Comparison of ENCODE assay signal across 32 cellular contexts in the genomic region with DNA sequence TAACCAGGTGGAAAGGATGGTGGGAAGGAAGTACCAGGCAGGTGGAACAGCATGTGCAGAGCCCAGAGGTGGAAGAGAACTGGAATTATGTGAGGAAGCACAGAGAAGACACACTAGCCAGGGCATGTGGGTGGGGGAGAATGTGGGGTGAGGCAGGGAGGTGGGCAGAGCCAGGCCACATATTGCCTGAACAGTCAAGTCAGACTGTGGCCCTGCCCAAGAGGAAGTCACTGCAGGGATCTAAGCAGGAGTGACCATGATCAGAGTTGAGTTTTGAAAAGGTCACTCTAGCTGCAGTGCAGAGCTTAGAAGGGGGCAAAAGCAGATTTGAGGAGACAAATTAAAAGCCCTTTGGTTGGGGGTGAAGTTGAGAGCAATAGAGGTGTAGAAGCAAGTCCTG.
"Had no signal": no experiment of that assay in that cellular context is flagged by ENCODE, and none has a peak within 500 bp of the region (broad histone marks: within the 10 kb centered on the region; RNA-seq: fewer than 3 reads in every experiment).

No MANE protein-coding gene starts in this region.

- DNase-seq: activated B cell treated with CpG ODN at 0.5 μM for 24 hours; activated CD4-positive, alpha-beta T cell treated with anti-CD3 and anti-CD28 coated beads, Interleukin-2, amount 50 U/mL, for 1 hour; activated CD8-positive, alpha-beta T cell treated with anti-CD3 and anti-CD28 coated beads for 36 hours; activated gamma-delta T cell treated with Interleukin-2 at 50 U/mL for 16 hours; activated naive CD4-positive, alpha-beta T cell treated with anti-CD3 and anti-CD28 coated beads, Interleukin-2, amount 50 U/mL, for 16 hours; activated naive CD8-positive, alpha-beta T cell treated with anti-CD3 and anti-CD28 coated beads, Interleukin-2, amount 50 U/mL, for 24 hours; activated T-cell treated with anti-CD3 and anti-CD28 coated beads, Interleukin-2, amount 50 U/mL, for 4 hours; amygdala; caudate nucleus; cortex of kidney; effector memory CD8-positive, alpha-beta T cell; erythroblast; head of caudate nucleus; hippocampal formation; left cardiac atrium; midbrain; naive thymus-derived CD8-positive, alpha-beta T cell; occipital lobe; psoas muscle; sigmoid colon; small intestine; stimulated activated CD4-positive, alpha-beta T cell treated with anti-CD3 and anti-CD28 coated beads, Interleukin-1b, Interleukin-23, amount 100 ng/mL, for 48 hours; stimulated activated CD4-positive, alpha-beta T cell treated with anti-CD3 and anti-CD28 coated beads, Interleukin-4, amount 100 ng/mL, for 4 hours; stimulated activated CD8-positive, alpha-beta memory T cell treated with anti-CD3 and anti-CD28 coated beads, Interleukin-4, amount 100 ng/mL, for 48 hours; T-helper 17 cell; tibial artery had no signal

- H3K27ac ChIP-seq: gastroesophageal sphincter, parathyroid adenoma, psoas muscle, sigmoid colon, suprapubic skin, tibial artery had no signal

- H3K9me3 ChIP-seq: gastroesophageal sphincter, psoas muscle, sigmoid colon, suprapubic skin, tibial artery had no signal

- ATAC-seq: activated CD8-positive, alpha-beta T cell treated with anti-CD3 and anti-CD28 coated beads for 36 hours; activated naive CD8-positive, alpha-beta T cell treated with anti-CD3 and anti-CD28 coated beads, Interleukin-2, amount 50 U/mL, for 24 hours; activated T-cell treated with anti-CD3 and anti-CD28 coated beads, Interleukin-2, amount 50 U/mL, for 4 hours; activated T-helper 17 cell treated with anti-CD3 and anti-CD28 coated beads, Interleukin-2, amount 50 U/mL, for 72 hours; effector memory CD8-positive, alpha-beta T cell; gastroesophageal sphincter; left cardiac atrium; naive thymus-derived CD8-positive, alpha-beta T cell; psoas muscle; stimulated activated memory B cell treated with anti-CD40 and anti-IgM and Interleukin-4, amounts not matched to agents 10 μg/mL and 1 μg/mL and 100 μg/mL, for 72 hours; T-helper 17 cell had no signal

- H3K36me3 ChIP-seq: gastroesophageal sphincter, sigmoid colon, suprapubic skin, tibial artery had no signal

- H3K4me3 ChIP-seq: gastroesophageal sphincter, psoas muscle, sigmoid colon, suprapubic skin, tibial artery had no signal

- FAIRE-seq: keratinocyte, small intestine had no signal

- H3K27me3 ChIP-seq: gastroesophageal sphincter, sigmoid colon, suprapubic skin, tibial artery had no signal
